Comparison of ENCODE assay signal across 19 cellular contexts in the genomic region with DNA sequence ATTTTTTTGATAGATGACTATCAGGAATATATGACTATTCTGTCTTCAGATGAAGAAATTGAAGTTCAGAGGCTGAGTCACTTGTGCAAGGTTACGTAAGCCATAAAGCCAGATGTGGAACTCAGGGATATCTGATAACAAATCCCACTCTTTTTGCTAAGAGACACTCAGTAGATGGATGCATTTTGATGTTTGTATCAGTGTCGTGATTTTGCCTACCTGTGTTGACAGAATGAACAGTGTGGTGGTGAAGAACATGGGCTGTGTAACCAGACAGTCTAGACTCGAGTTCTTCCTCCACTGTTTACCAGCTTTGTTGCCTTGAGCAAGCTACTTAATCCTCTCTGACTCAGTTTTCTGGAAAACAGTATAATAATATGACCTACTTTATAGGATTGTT.
A peak's percentile ranks its signal among the peaks of the same experiment; 100 is the strongest.
DNase-seq lines count a peak whose midpoint lies in the region; ATAC-seq, FAIRE-seq and TF ChIP-seq lines count a peak whose summit lies in the region.
"Had no signal": no experiment of that assay in that cellular context is flagged by ENCODE, and none has a peak within 500 bp of the region (broad histone marks: within the 10 kb centered on the region; RNA-seq: fewer than 3 reads in every experiment).

No MANE protein-coding gene starts in this region.

- H3K4me3 Mint-ChIP-seq in Calu3 (ENCODE audit: low read depth, unreplicated experiment) (no peak overlapping the region), astrocyte (ENCODE audit: unreplicated experiment) (no peak overlapping the region), CD14-positive monocyte (no peak overlapping the region)
- H3K4me3 Mint-ChIP-seq: activated CD8-positive, alpha-beta memory T cell treated with anti-CD3 and anti-CD28 coated beads, Interleukin-2, amount 10 ng/mL, durations not matched to agents 7 days and 5 days; brain; effector memory CD8-positive, alpha-beta T cell had no signal

- no peaks in the 10 kb centered on the region for H3K79me2 ChIP-seq in astrocyte (ENCODE audit: insufficient read depth, low read length)

- no peak overlapping the region for H3K4me3 ChIP-seq in astrocyte (ENCODE audit: insufficient read depth, low read depth, low read length)
- H3K4me3 ChIP-seq in WERI-Rb-1 (ENCODE audit: low read depth, low read length): no peak overlapping the region
- H3K4me3 ChIP-seq: BLaER1, GM12878, heart right ventricle, spleen had no signal

- H3K27ac Mint-ChIP-seq in Calu3 (ENCODE audit: unreplicated experiment) (peak overlapping the region; percentile 50), astrocyte (ENCODE audit: unreplicated experiment) (no peak overlapping the region), CD14-positive monocyte (no peak overlapping the region)
- H3K27ac Mint-ChIP-seq: activated CD8-positive, alpha-beta memory T cell treated with anti-CD3 and anti-CD28 coated beads, Interleukin-2, amount 10 ng/mL, durations not matched to agents 7 days and 5 days; effector memory CD8-positive, alpha-beta T cell had no signal

- no peak for ATAC-seq in HG02798 (IDR thresholded peaks at IDR 0.05; ENCODE audit: poor library complexity, unreplicated experiment)
- ATAC-seq: activated CD8-positive, alpha-beta memory T cell treated with anti-CD3 and anti-CD28 coated beads, Interleukin-2, amount 10 ng/mL, durations not matched to agents 7 days and 5 days; effector memory CD8-positive, alpha-beta T cell; GM12878 had no signal

- H3K36me3 Mint-ChIP-seq in Calu3 (ENCODE audit: insufficient read depth, unreplicated experiment) (peaks cover 7% of the 10 kb centered on the region), astrocyte (ENCODE audit: low read depth, unreplicated experiment) (peaks cover 15% of the 10 kb centered on the region), CD14-positive monocyte (peaks cover 3 to 6% of the 10 kb centered on the region in 2 donors)

- H3K27me3 Mint-ChIP-seq in Calu3 (ENCODE audit: unreplicated experiment): no peaks in the 10 kb centered on the region
- H3K27me3 Mint-ChIP-seq in astrocyte (ENCODE audit: low read depth, unreplicated experiment): no peaks in the 10 kb centered on the region
- H3K27me3 Mint-ChIP-seq in CD14-positive monocyte (ENCODE audit: low read depth in 3 of 3): no peaks in the 10 kb centered on the region
- H3K27me3 Mint-ChIP-seq: activated CD8-positive, alpha-beta memory T cell treated with anti-CD3 and anti-CD28 coated beads, Interleukin-2, amount 10 ng/mL, durations not matched to agents 7 days and 5 days; brain; effector memory CD8-positive, alpha-beta T cell had no signal

- H3K9me3 ChIP-seq in astrocyte (ENCODE audit: insufficient read depth, low read depth, low read length): no peaks in the 10 kb centered on the region
- H3K9me3 ChIP-seq in WERI-Rb-1 (ENCODE audit: severe bottlenecking): peaks cover 7% of the 10 kb centered on the region

- H3K4me1 Mint-ChIP-seq in Calu3 (ENCODE audit: low read depth, unreplicated experiment) (peaks cover 55% of the 10 kb centered on the region), astrocyte (ENCODE audit: low read depth, unreplicated experiment) (peaks cover 29% of the 10 kb centered on the region), CD14-positive monocyte (peaks cover 8% of the 10 kb centered on the region)

- TF ChIP-seq CTCF in Calu3 (IDR thresholded peaks at IDR 0.05; ENCODE audit: unreplicated experiment) (no peak), astrocyte (IDR thresholded peaks at IDR 0.05; ENCODE audit: insufficient read depth, low read depth, low read length) (no peak), WERI-Rb-1 (IDR thresholded peaks at IDR 0.05; ENCODE audit: low read depth, low read length) (no peak), CD14-positive monocyte (IDR thresholded peaks at IDR 0.05) (no peak)

- H3K9me3 Mint-ChIP-seq in Calu3 (ENCODE audit: low read depth, unreplicated experiment) (peaks cover 3% of the 10 kb centered on the region), astrocyte (ENCODE audit: unreplicated experiment) (peaks cover 13% of the 10 kb centered on the region), CD14-positive monocyte (peaks cover 0 to 16% (median 13%) of the 10 kb centered on the region in 7 donors)

- no peaks in the 10 kb centered on the region for H3K27me3 ChIP-seq in astrocyte (ENCODE audit: insufficient read depth, low read length)
- H3K27me3 ChIP-seq in WERI-Rb-1 (ENCODE audit: insufficient read depth, low read depth, severe bottlenecking): no peaks in the 10 kb centered on the region
- H3K27me3 ChIP-seq: BLaER1, heart right ventricle, spleen had no signal

- no peaks in the 10 kb centered on the region for H3K36me3 ChIP-seq in astrocyte (ENCODE audit: insufficient read depth, low read length)
- H3K36me3 ChIP-seq in WERI-Rb-1: peaks cover 8% of the 10 kb centered on the region; the same call in 1 of the 2 replicates

- no TSS peak for BruUV-seq in Calu3 (replicated peaks; lab: Mats Ljungman, UMichigan)

- peak; percentile 41 for FAIRE-seq in astrocyte (lab: Jason Lieb, UNC)
- FAIRE-seq: GM12878 had no signal

- intact Hi-C loops in Calu3 (cut with micrococcal nuclease; ENCODE audit: unreplicated experiment): loop anchor here (2.0 kb wide), 2 partner anchors 24 to 78 kb away; no protein-coding TSS in a partner anchor
- intact Hi-C loops in CD14-positive monocyte (cut with micrococcal nuclease): no loop called here

- H3K27ac ChIP-seq in astrocyte (ENCODE audit: low read depth, low read length) (no peak overlapping the region), WERI-Rb-1 (no peak overlapping the region)
- H3K27ac ChIP-seq: BLaER1, spleen had no signal

- H3K9ac ChIP-seq in astrocyte (ENCODE audit: low read length): no peak overlapping the region
- H3K9ac ChIP-seq: BLaER1 had no signal

- DNase-seq in Calu3: no peak
- peak; percentile 48 for DNase-seq in HT1080 (ENCODE audit: low read depth)
- DNase-seq in astrocyte (ENCODE audit: low read depth): peak; percentile 52
- DNase-seq in iris pigment epithelial cell (ENCODE audit: low read depth): peak; percentile 89
- DNase-seq in WERI-Rb-1: no peak
- no peak for DNase-seq in CD14-positive monocyte (ENCODE audit: low spot score)
- DNase-seq in NCI-H187 treated with DMSO at 0.1 percent for 48 hours (lab: John Stamatoyannopoulos, UW): no peak
- DNase-seq: activated CD4-positive, CD25-positive, alpha-beta regulatory T cell; activated CD8-positive, alpha-beta memory T cell treated with anti-CD3 and anti-CD28 coated beads, Interleukin-2, amount 10 ng/mL, durations not matched to agents 7 days and 5 days; DND-41; effector memory CD8-positive, alpha-beta T cell; heart right ventricle; left cardiac atrium; NCI-H2227 treated with DMSO at 0.1 percent for 48 hours; spleen had no signal

- H4K20me1 ChIP-seq in astrocyte (ENCODE audit: insufficient read depth, low read length): no peaks in the 10 kb centered on the region
- H4K20me1 ChIP-seq: BLaER1 had no signal

- H2AFZ ChIP-seq in astrocyte (ENCODE audit: low read depth, low read length): no peak overlapping the region

- no peak overlapping the region for H3K4me2 ChIP-seq in astrocyte (ENCODE audit: low read length)
- H3K4me2 ChIP-seq: BLaER1 had no signal

- CTCF ChIA-PET in Calu3 (lab: Charles Lee): interaction anchor here (0.6 kb wide), 1 partner anchor 112 kb away, joined by 5 read pairs; no protein-coding TSS in a partner anchor

- peaks cover 17% of the 10 kb centered on the region for H3K4me1 ChIP-seq in astrocyte (ENCODE audit: insufficient read depth, low read length)
- H3K4me1 ChIP-seq: BLaER1, spleen had no signal

Comparison
In these comparisons a context has a peak if more than half of its experiments do, and no peak if none do; other contexts are left out.
1. DNase-seq: peak in HT1080 (single experiment), astrocyte (single experiment) and iris pigment epithelial cell (single experiment); none in Calu3 (single experiment), WERI-Rb-1 (single experiment), CD14-positive monocyte (single experiment) and NCI-H187 treated with DMSO at 0.1 percent for 48 hours (single experiment).